ENCODE assay signal across 19 cellular contexts in genomic region chr2:19971691-19972090, GRCh38. TPM values are rescaled to one million over a fixed set of nuclear protein-coding genes. Genes with fewer than 3 reads are reported as not detected.
A peak's percentile ranks its signal among the peaks of the same experiment; 100 is the strongest.
DNase-seq lines count a peak whose midpoint lies in the region; ATAC-seq, FAIRE-seq and TF ChIP-seq lines count a peak whose summit lies in the region.
"Had no signal": no experiment of that assay in that cellular context is flagged by ENCODE, and none has a peak within 500 bp of the region (broad histone marks: within the 10 kb centered on the region; RNA-seq: fewer than 3 reads in every experiment).

No MANE protein-coding gene starts in this region.

- no peaks in the 10 kb centered on the region for H3K9me3 ChIP-seq in A673 (ENCODE audit: low read depth, low read length, poor library complexity, severe bottlenecking)
- H3K9me3 ChIP-seq in CD8-positive, alpha-beta memory T cell (ENCODE audit: low read length) = no peaks in the 10 kb centered on the region
- no peaks in the 10 kb centered on the region for H3K9me3 ChIP-seq in pancreas
- H3K9me3 ChIP-seq in gastroesophageal sphincter = no peaks in the 10 kb centered on the region
- H3K9me3 ChIP-seq in BE2C = no peaks in the 10 kb centered on the region
- H3K9me3 ChIP-seq: heart left ventricle had no signal

- H3K27ac Mint-ChIP-seq in CD8-positive, alpha-beta memory T cell = peak overlapping the region in 7 of 8 donors; percentile 8 to 75 (median 36)
- H3K27ac Mint-ChIP-seq: brain; dendritic cell treated with granulocyte-macrophage colony-stimulating factor and Interleukin-4, amounts not matched to agents 40 ng/mL and 50 ng/mL, for 4 days had no signal

- no peak for TF ChIP-seq EP300 in gastroesophageal sphincter (IDR thresholded peaks at IDR 0.05)

- H3K9me3 Mint-ChIP-seq in CD8-positive, alpha-beta memory T cell = no peaks in the 10 kb centered on the region
- H3K9me3 Mint-ChIP-seq: brain; dendritic cell treated with granulocyte-macrophage colony-stimulating factor and Interleukin-4, amounts not matched to agents 40 ng/mL and 50 ng/mL, for 4 days had no signal

- peak overlapping the region; percentile 24 for H3K27ac ChIP-seq in A673 (ENCODE audit: low read depth, low read length, poor library complexity, severe bottlenecking)
- no peak overlapping the region for H3K27ac ChIP-seq in CD8-positive, alpha-beta memory T cell (ENCODE audit: low read depth, low read length)
- H3K27ac ChIP-seq in pancreas = no peak overlapping the region
- H3K27ac ChIP-seq in gastroesophageal sphincter = no peak overlapping the region
- H3K27ac ChIP-seq: heart left ventricle had no signal

- CTCF ChIA-PET in A673 (lab: Charles Lee) = no interaction called here
- CTCF ChIA-PET in CD8-positive, alpha-beta memory T cell (lab: Charles Lee) = no interaction called here

- TF ChIP-seq CTCF in A673 (conservative IDR thresholded peaks at IDR 0.05; ENCODE audit: low read depth, low read length) = no peak
- no peak for TF ChIP-seq CTCF in pancreas (IDR thresholded peaks at IDR 0.05)
- TF ChIP-seq CTCF in gastroesophageal sphincter (IDR thresholded peaks at IDR 0.05) = no peak
- no peak for TF ChIP-seq CTCF in BE2C (IDR thresholded peaks at IDR 0.05; ENCODE audit: low read depth, low read length)

- WGBS in pancreas, 2 donors = 91% methylated on average over 3 of the region's 3 CpGs
- 86 to 87% methylated on average over 3 of the region's 3 CpGs for WGBS in gastroesophageal sphincter (ENCODE audit: low coverage in 1 of 2), 2 donors

- DNase-seq in A673 (ENCODE audit: low spot score) (peak; percentile 52), UCSD-AML1 (lab: John Stamatoyannopoulos, UW; ENCODE audit: unreplicated experiment) (peak; percentile 22), glomerular endothelial cell (ENCODE audit: extremely low read depth, low read depth, low spot score) (peak; percentile 61), pancreas (no peak), BE2C (no peak)
- DNase-seq in CD8-positive, alpha-beta memory T cell = peak in 2 of 5 donors; percentile 40 to 45
- DNase-seq in stimulated activated CD4-positive, alpha-beta T cell treated with anti-CD3 and anti-CD28 coated beads, Interleukin-4, amount 100 ng/mL, for 4 hours = no peak
- DNase-seq: activated naive CD4-positive, alpha-beta T cell; DMS 273 treated with DMSO at 0.1 percent for 48 hours; erythroblast; HCEC 1CT; heart left ventricle; NCI-H187 treated with DMSO at 0.1 percent for 48 hours; stimulated activated CD4-positive, alpha-beta T cell treated with anti-CD3 and anti-CD28 coated beads, Interleukin-2, amount 100 ng/mL, for 24 hours had no signal

- peaks cover 9 to 43% (median 13%) of the 10 kb centered on the region in 3 donors for H3K36me3 Mint-ChIP-seq in CD8-positive, alpha-beta memory T cell

- peaks cover 46% of the 10 kb centered on the region for H3K36me3 ChIP-seq in A673 (ENCODE audit: insufficient read depth, low read length, poor library complexity, severe bottlenecking)
- no peaks in the 10 kb centered on the region for H3K36me3 ChIP-seq in CD8-positive, alpha-beta memory T cell (ENCODE audit: insufficient read depth, low read length)
- peaks cover 0 to 4% (median 0%) of the 10 kb centered on the region in 3 donors for H3K36me3 ChIP-seq in pancreas
- peaks cover 4 to 62% of the 10 kb centered on the region in 2 donors for H3K36me3 ChIP-seq in gastroesophageal sphincter
- H3K36me3 ChIP-seq in BE2C = peaks cover 50% of the 10 kb centered on the region

- no peak for TF ChIP-seq POLR2A in gastroesophageal sphincter (IDR thresholded peaks at IDR 0.05)

- intact Hi-C loops in A673 (cut with micrococcal nuclease; ENCODE audit: unreplicated experiment) = no loop called here
- intact Hi-C loops in pancreas (cut with DNase I) = no loop called here

- H3K4me1 ChIP-seq in A673 (ENCODE audit: insufficient read depth, low read length, poor library complexity, severe bottlenecking) = no peaks in the 10 kb centered on the region
- no peaks in the 10 kb centered on the region for H3K4me1 ChIP-seq in CD8-positive, alpha-beta memory T cell (ENCODE audit: insufficient read depth, low read length)
- no peaks in the 10 kb centered on the region for H3K4me1 ChIP-seq in pancreas
- H3K4me1 ChIP-seq in gastroesophageal sphincter = no peaks in the 10 kb centered on the region
- H3K4me1 ChIP-seq in BE2C = no peaks in the 10 kb centered on the region; the same call in 1 of the 2 replicates
- H3K4me1 ChIP-seq: heart left ventricle had no signal

- H3K4me3 ChIP-seq in A673 (ENCODE audit: low read depth, low read length, poor library complexity, severe bottlenecking) (no peak overlapping the region), pancreas (no peak overlapping the region), gastroesophageal sphincter (no peak overlapping the region), BE2C (ENCODE audit: low read depth, low read length) (no peak overlapping the region)
- no peak overlapping the region for H3K4me3 ChIP-seq in CD8-positive, alpha-beta memory T cell (ENCODE audit: low read length)
- H3K4me3 ChIP-seq: heart left ventricle had no signal

- peaks cover 3 to 12% (median 5%) of the 10 kb centered on the region in 3 donors for H3K4me1 Mint-ChIP-seq in CD8-positive, alpha-beta memory T cell

- FAIRE-seq in pancreas (lab: Jason Lieb, UNC) = no peak
- FAIRE-seq: GM18507 had no signal

- H3K27me3 ChIP-seq in A673 (replicated peaks; ENCODE audit: insufficient read depth, low read depth, low read length, poor library complexity) (no peaks in the 10 kb centered on the region), pancreas (no peaks in the 10 kb centered on the region), gastroesophageal sphincter (no peaks in the 10 kb centered on the region), BE2C (no peaks in the 10 kb centered on the region)
- H3K27me3 ChIP-seq in CD8-positive, alpha-beta memory T cell (ENCODE audit: insufficient read depth, low read length, poor library complexity, severe bottlenecking) = no peaks in the 10 kb centered on the region
- H3K27me3 ChIP-seq: heart left ventricle had no signal

- H3K4me3 Mint-ChIP-seq in CD8-positive, alpha-beta memory T cell = peak overlapping the region in 1 of 7 donors; percentile 18
- H3K4me3 Mint-ChIP-seq: dendritic cell treated with granulocyte-macrophage colony-stimulating factor and Interleukin-4, amounts not matched to agents 40 ng/mL and 50 ng/mL, for 4 days had no signal

- POLR2A ChIA-PET in A673 (lab: Charles Lee; ENCODE audit: low non-redundant PET) = no interaction called here
- POLR2A ChIA-PET in CD8-positive, alpha-beta memory T cell (lab: Charles Lee) = no interaction called here

- no peak for ATAC-seq in pancreas
- ATAC-seq in gastroesophageal sphincter = no peak
- ATAC-seq: heart left ventricle, sciatic nerve had no signal

- no peaks in the 10 kb centered on the region for H3K27me3 Mint-ChIP-seq in CD8-positive, alpha-beta memory T cell
- H3K27me3 Mint-ChIP-seq: brain; dendritic cell treated with granulocyte-macrophage colony-stimulating factor and Interleukin-4, amounts not matched to agents 40 ng/mL and 50 ng/mL, for 4 days had no signal

- no TSS peak for BruUV-seq in A673 (replicated peaks; lab: Mats Ljungman, UMichigan)

RNA-seq across cellular contexts. Expression of gene WDR35, which starts 18.2 kb away (rescaled TPM):
- total RNA-seq in A673 (2021) (26.2 and 29.4 TPM in 2 replicates), glomerular endothelial cell (5.2 and 5.7 TPM in 2 replicates), pancreas (1 to 10 TPM; 2.8 to 7.2 (median 3.8) TPM), gastroesophageal sphincter (10 to 100 TPM; 10.1 to 22.2 (median 17.7) TPM)
- total RNA-seq in CD8-positive, alpha-beta memory T cell = 10 to 100 TPM; 11.0 to 12.0 TPM
- 1.6 TPM for polyA plus RNA-seq in CD8-positive, alpha-beta memory T cell
- polyA plus RNA-seq in pancreas = 1 to 10 TPM; 2.6 to 5.2 TPM
- polyA plus RNA-seq in BE2C (2012; ENCODE audit: insufficient read depth, insufficient read length, low read depth) = 17.8 TPM

RNA-seq across cellular contexts. Expression of gene MATN3, which starts 40.8 kb away (rescaled TPM):
- total RNA-seq in A673 (2021) (2.7 and 2.8 TPM in 2 replicates), glomerular endothelial cell (1.9 and 3.6 TPM in 2 replicates), pancreas (1 to 10 TPM in 1 of 6 donors, under 1 TPM in 3, not detected in 2; 0.25 to 3.5 (median 0.52) TPM), gastroesophageal sphincter (1 to 10 TPM in 2 of 4 donors, under 1 TPM in 1, not detected in 1; 0.67 to 2.5 (median 1.0) TPM)
- total RNA-seq in CD8-positive, alpha-beta memory T cell = not detected
- not detected for polyA plus RNA-seq in CD8-positive, alpha-beta memory T cell
- polyA plus RNA-seq in pancreas = under 1 TPM; 0.23 to 0.54 TPM
- polyA plus RNA-seq in BE2C (2012; ENCODE audit: insufficient read depth, insufficient read length, low read depth) = 0.17 TPM

Comparison
In these comparisons a context has a peak if more than half of its experiments do, and no peak if none do; other contexts are left out.
1. DNase-seq: peak in A673 (single experiment), UCSD-AML1 (single experiment) and glomerular endothelial cell (single experiment); none in pancreas (0 of 6), stimulated activated CD4-positive, alpha-beta T cell treated with anti-CD3 and anti-CD28 coated beads, Interleukin-4, amount 100 ng/mL, for 4 hours (0 of 2) and BE2C (single experiment).